28 cellular contexts compared by ENCODE assay signal in genomic region chr5:169781452-169782345, GRCh38.
DNase-seq lines count a peak whose midpoint lies in the region; ATAC-seq and TF ChIP-seq lines count a peak whose summit lies in the region.
"Had no signal": no experiment of that assay in that cellular context is flagged by ENCODE, and none has a peak within 500 bp of the region (broad histone marks: within the 10 kb centered on the region; RNA-seq: fewer than 3 reads in every experiment).

No MANE protein-coding gene starts in this region.

- no peak overlapping the region for H2AFZ ChIP-seq in DND-41 (ENCODE audit: low read depth, low read length)
- H2AFZ ChIP-seq: PC-9 had no signal

- H3K36me3 Mint-ChIP-seq in activated naive CD8-positive, alpha-beta T cell treated with anti-CD3 and anti-CD28 coated beads for 36 hours, result peaks cover 17% of the 10 kb centered on the region
- peaks cover 59% of the 10 kb centered on the region for H3K36me3 Mint-ChIP-seq in T-cell
- H3K36me3 Mint-ChIP-seq in activated CD4-positive, alpha-beta memory T cell treated with anti-CD3 and anti-CD28 coated beads for 36 hours, result peaks cover 19% of the 10 kb centered on the region
- H3K36me3 Mint-ChIP-seq: brain had no signal

- CTCF ChIA-PET in T-cell (lab: Charles Lee), result no interaction called here
- CTCF ChIA-PET in activated CD4-positive, alpha-beta memory T cell treated with anti-CD3 and anti-CD28 coated beads for 36 hours (lab: Charles Lee), result no interaction called here

- H4K20me1 ChIP-seq in DND-41 (ENCODE audit: insufficient read depth, low read length), result no peaks in the 10 kb centered on the region; the same call in 1 of the 2 replicates

- H3K27me3 ChIP-seq in DND-41 (ENCODE audit: insufficient read depth, low read length, poor library complexity), result no peaks in the 10 kb centered on the region
- H3K27me3 ChIP-seq in foreskin keratinocyte, result no peaks in the 10 kb centered on the region
- no peaks in the 10 kb centered on the region; the same call in 1 of the 2 replicates for H3K27me3 ChIP-seq in BE2C
- H3K27me3 ChIP-seq: adrenal gland, sigmoid colon had no signal

- intact Hi-C loops in activated CD4-positive, alpha-beta memory T cell treated with anti-CD3 and anti-CD28 coated beads for 36 hours (cut with micrococcal nuclease), result no loop called here

- POLR2A ChIA-PET in T-cell (lab: Charles Lee), result interaction anchor here in 1 of 2 donors (0.6 kb wide), 2 partner anchors 19 to 629 kb away, joined by 3 to 4 read pairs; no protein-coding TSS in a partner anchor
- POLR2A ChIA-PET in activated CD4-positive, alpha-beta memory T cell treated with anti-CD3 and anti-CD28 coated beads for 36 hours (lab: Charles Lee), result no interaction called here

- TF ChIP-seq CTCF in DND-41 (IDR thresholded peaks at IDR 0.05; ENCODE audit: borderline replicate concordance, extremely low read depth, low read length, poor library complexity, severe bottlenecking) (no peak), foreskin keratinocyte (conservative IDR thresholded peaks at IDR 0.05) (no peak), BE2C (IDR thresholded peaks at IDR 0.05; ENCODE audit: low read depth, low read length) (no peak)

- no peak overlapping the region for H3K4me2 ChIP-seq in DND-41 (ENCODE audit: insufficient read depth, low read length)
- H3K4me2 ChIP-seq: PC-9 had no signal

- no peak overlapping the region for H3K9ac ChIP-seq in DND-41 (ENCODE audit: low read depth, low read length)

- ATAC-seq in DND-41 (ENCODE audit: insufficient read depth, low read depth), result peak; percentile 79
- ATAC-seq in foreskin keratinocyte, result peak; percentile 61
- ATAC-seq in T-cell (replicated peaks in 1 of 4), result no peak
- ATAC-seq: effector memory CD8-positive, alpha-beta T cell; esophagus mucosa; heart left ventricle; psoas muscle had no signal

- H3K36me3 ChIP-seq in DND-41 (ENCODE audit: insufficient read depth, low read length), result peaks cover 45% of the 10 kb centered on the region
- H3K36me3 ChIP-seq in BE2C, result no peaks in the 10 kb centered on the region
- H3K36me3 ChIP-seq: adrenal gland, sigmoid colon had no signal

- peaks cover 4% of the 10 kb centered on the region for H3K4me1 Mint-ChIP-seq in activated naive CD8-positive, alpha-beta T cell treated with anti-CD3 and anti-CD28 coated beads for 36 hours
- peaks cover 0 to 9% (median 7%) of the 10 kb centered on the region in 3 donors for H3K4me1 Mint-ChIP-seq in T-cell
- H3K4me1 Mint-ChIP-seq in activated CD4-positive, alpha-beta memory T cell treated with anti-CD3 and anti-CD28 coated beads for 36 hours (ENCODE audit: low read depth), result peaks cover 7% of the 10 kb centered on the region

- H3K27ac ChIP-seq in DND-41 (ENCODE audit: low read length), result peak overlapping the region; percentile 3; the same call in 1 of the 2 replicates
- H3K27ac ChIP-seq in foreskin keratinocyte, result no peak overlapping the region
- H3K27ac ChIP-seq: adrenal gland, heart left ventricle, PC-9, psoas muscle, sigmoid colon had no signal

- H3K4me1 ChIP-seq in DND-41 (ENCODE audit: insufficient read depth, low read length) (peaks cover 7% of the 10 kb centered on the region), foreskin keratinocyte (peaks cover 5% of the 10 kb centered on the region), BE2C (no peaks in the 10 kb centered on the region)
- H3K4me1 ChIP-seq: heart left ventricle, psoas muscle, sigmoid colon had no signal

- H3K4me3 ChIP-seq in DND-41 (ENCODE audit: low read depth in 1 of 2, low read length in 2 of 2) (no peak overlapping the region), BE2C (ENCODE audit: low read depth, low read length) (no peak overlapping the region)
- H3K4me3 ChIP-seq: adrenal gland, heart left ventricle, lung, PC-9, psoas muscle, sigmoid colon had no signal

- no peaks in the 10 kb centered on the region for H3K27me3 Mint-ChIP-seq in activated naive CD8-positive, alpha-beta T cell treated with anti-CD3 and anti-CD28 coated beads for 36 hours
- no peaks in the 10 kb centered on the region for H3K27me3 Mint-ChIP-seq in T-cell
- no peaks in the 10 kb centered on the region for H3K27me3 Mint-ChIP-seq in activated CD4-positive, alpha-beta memory T cell treated with anti-CD3 and anti-CD28 coated beads for 36 hours
- H3K27me3 Mint-ChIP-seq: activated CD4-positive, alpha-beta memory T cell treated with anti-CD3 and anti-CD28 coated beads, Interleukin-2, amount 10 ng/mL, durations not matched to agents 7 days and 5 days; effector memory CD8-positive, alpha-beta T cell; stimulated activated naive CD8-positive, alpha-beta T cell treated with anti-CD3 and anti-CD28 coated beads, Interleukin-15, Interleukin-2, amounts not matched to agents 100 ng/mL and 50 ng/mL, for 24 hours had no signal

- no peaks in the 10 kb centered on the region for H3K79me2 ChIP-seq in DND-41 (ENCODE audit: insufficient read depth, low read length)

- peak; percentile 17 for DNase-seq in Ammon's horn (ENCODE audit: low spot score)
- peak; percentile 24 for DNase-seq in DND-41
- DNase-seq in activated naive CD8-positive, alpha-beta T cell treated with anti-CD3 and anti-CD28 coated beads for 36 hours, result no peak
- peak in 1 of 2 donors; percentile 48 for DNase-seq in foreskin keratinocyte
- DNase-seq in activated CD4-positive, CD25-positive, alpha-beta regulatory T cell treated with anti-CD3 and anti-CD28 coated beads, Interleukin-2, amount 50 U/mL, for 72 hours, result no peak
- no peak for DNase-seq in T-cell
- DNase-seq in activated CD4-positive, alpha-beta memory T cell treated with anti-CD3 and anti-CD28 coated beads for 36 hours, result no peak
- no peak for DNase-seq in BE2C
- DNase-seq: activated CD4-positive, alpha-beta memory T cell treated with anti-CD3 and anti-CD28 coated beads, Interleukin-2, amount 10 ng/mL, durations not matched to agents 7 days and 5 days; activated CD4-positive, CD25-positive, alpha-beta regulatory T cell; activated gamma-delta T cell treated with Interleukin-2 at 50 U/mL for 16 hours; adrenal gland; effector memory CD8-positive, alpha-beta T cell; foreskin fibroblast; heart left ventricle; kidney glomerular epithelial cell; NCI-H1048; NCI-H1694; NCI-H524; PC-9; psoas muscle; Right ventricle myocardium superior; sigmoid colon had no signal

- H3K4me3 Mint-ChIP-seq in activated naive CD8-positive, alpha-beta T cell treated with anti-CD3 and anti-CD28 coated beads for 36 hours, result no peak overlapping the region
- no peak overlapping the region for H3K4me3 Mint-ChIP-seq in T-cell
- H3K4me3 Mint-ChIP-seq in activated CD4-positive, alpha-beta memory T cell treated with anti-CD3 and anti-CD28 coated beads for 36 hours, result no peak overlapping the region
- H3K4me3 Mint-ChIP-seq: activated CD4-positive, alpha-beta memory T cell treated with anti-CD3 and anti-CD28 coated beads, Interleukin-2, amount 10 ng/mL, durations not matched to agents 7 days and 5 days; brain; CD14-positive monocyte; effector memory CD8-positive, alpha-beta T cell; stimulated activated naive CD8-positive, alpha-beta T cell treated with anti-CD3 and anti-CD28 coated beads, Interleukin-15, Interleukin-2, amounts not matched to agents 100 ng/mL and 50 ng/mL, for 24 hours had no signal

- peak overlapping the region; percentile 3 for H3K27ac Mint-ChIP-seq in activated naive CD8-positive, alpha-beta T cell treated with anti-CD3 and anti-CD28 coated beads for 36 hours
- H3K27ac Mint-ChIP-seq in T-cell, result peak overlapping the region in 1 of 2 donors; percentile 25
- no peak overlapping the region for H3K27ac Mint-ChIP-seq in activated CD4-positive, alpha-beta memory T cell treated with anti-CD3 and anti-CD28 coated beads for 36 hours
- H3K27ac Mint-ChIP-seq: activated CD4-positive, alpha-beta memory T cell treated with anti-CD3 and anti-CD28 coated beads, Interleukin-2, amount 10 ng/mL, durations not matched to agents 7 days and 5 days; effector memory CD8-positive, alpha-beta T cell; stimulated activated naive CD8-positive, alpha-beta T cell treated with anti-CD3 and anti-CD28 coated beads, Interleukin-15, Interleukin-2, amounts not matched to agents 100 ng/mL and 50 ng/mL, for 24 hours had no signal

- H3K9me3 Mint-ChIP-seq in activated naive CD8-positive, alpha-beta T cell treated with anti-CD3 and anti-CD28 coated beads for 36 hours, result no peaks in the 10 kb centered on the region
- no peaks in the 10 kb centered on the region for H3K9me3 Mint-ChIP-seq in T-cell
- no peaks in the 10 kb centered on the region for H3K9me3 Mint-ChIP-seq in activated CD4-positive, alpha-beta memory T cell treated with anti-CD3 and anti-CD28 coated beads for 36 hours
- H3K9me3 Mint-ChIP-seq: activated CD4-positive, alpha-beta memory T cell treated with anti-CD3 and anti-CD28 coated beads, Interleukin-2, amount 10 ng/mL, durations not matched to agents 7 days and 5 days; CD14-positive monocyte; effector memory CD8-positive, alpha-beta T cell; stimulated activated naive CD8-positive, alpha-beta T cell treated with anti-CD3 and anti-CD28 coated beads, Interleukin-15, Interleukin-2, amounts not matched to agents 100 ng/mL and 50 ng/mL, for 24 hours had no signal

- no peaks in the 10 kb centered on the region for H3K9me3 ChIP-seq in DND-41 (ENCODE audit: insufficient read depth, low read length, severe bottlenecking)
- no peaks in the 10 kb centered on the region for H3K9me3 ChIP-seq in BE2C
- H3K9me3 ChIP-seq: adrenal gland, heart left ventricle, psoas muscle, sigmoid colon had no signal

Comparison
In these comparisons a context has a peak if more than half of its experiments do, and no peak if none do; other contexts are left out.
1. DNase-seq: peak in Ammon's horn (single experiment) and DND-41 (single experiment); none in activated naive CD8-positive, alpha-beta T cell treated with anti-CD3 and anti-CD28 coated beads for 36 hours (single experiment), activated CD4-positive, CD25-positive, alpha-beta regulatory T cell treated with anti-CD3 and anti-CD28 coated beads, Interleukin-2, amount 50 U/mL, for 72 hours (single experiment), T-cell (0 of 34), activated CD4-positive, alpha-beta memory T cell treated with anti-CD3 and anti-CD28 coated beads for 36 hours (single experiment) and BE2C (single experiment).
2. ATAC-seq: peak in DND-41 (single experiment) and foreskin keratinocyte (single experiment); none in T-cell (0 of 4).